In the genomic region with DNA sequence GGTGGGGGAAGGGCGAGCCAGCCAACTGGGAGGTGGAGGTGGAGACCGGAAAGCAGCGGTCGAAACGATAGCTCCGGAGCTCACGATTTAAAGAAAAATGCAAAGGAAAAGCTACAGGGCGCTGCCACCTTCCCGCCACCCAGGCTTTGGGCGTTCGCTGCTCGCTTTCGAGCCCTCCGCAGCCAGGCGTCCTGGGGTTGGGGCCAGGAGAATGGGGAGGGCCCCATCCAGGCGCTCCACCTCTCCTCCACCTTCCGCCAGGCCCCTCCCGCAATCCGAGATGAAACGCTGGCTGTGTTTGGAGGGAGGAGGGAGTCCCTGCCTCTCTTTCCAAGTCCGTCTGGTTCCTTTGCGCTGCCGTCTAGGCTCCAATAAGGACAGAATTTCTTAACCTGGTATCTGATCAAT, we compare ENCODE assay signal across 8 cellular contexts. TPM values are rescaled to one million over a fixed set of nuclear protein-coding genes. Genes with fewer than 3 reads are reported as not detected.
DNase-seq lines count a peak whose midpoint lies in the region; ATAC-seq, FAIRE-seq and TF ChIP-seq lines count a peak whose summit lies in the region.

No MANE protein-coding gene starts in this region.

- intact Hi-C loops in kidney (cut with DNase I) = loop anchor here (10.0 kb wide), 1 partner anchor 183 kb away; no protein-coding TSS in a partner anchor

- FAIRE-seq in kidney (lab: Jason Lieb, UNC) = no peak
- no peak for FAIRE-seq in small intestine (lab: Jason Lieb, UNC)

- TF ChIP-seq CTCF in brain microvascular endothelial cell (IDR thresholded peaks at IDR 0.05; ENCODE audit: low read depth, low read length, missing control alignments) (no peak), kidney (IDR thresholded peaks at IDR 0.05; ENCODE audit: borderline replicate concordance, extremely low read depth, insufficient read depth) (no peak)

- H3K36me3 ChIP-seq in brain microvascular endothelial cell (replicated peaks) (no peaks in the 10 kb centered on the region), kidney (ENCODE audit: control insufficient read depth in 1 of 2, insufficient read depth in 2 of 2, low read length in 2 of 2) (no peaks in the 10 kb centered on the region), small intestine (ENCODE audit: control insufficient read depth in 2 of 2, insufficient read depth in 2 of 2, low read length in 2 of 2) (no peaks in the 10 kb centered on the region)

- in situ Hi-C loops in brain microvascular endothelial cell (cut with HindIII; ENCODE audit: low pct_ligation_motif_present, low sequenced_read_pairs) = no loop called here

- H3K27ac ChIP-seq in brain microvascular endothelial cell (no peak overlapping the region), kidney (ENCODE audit: low read depth in 2 of 2, low read length in 2 of 2) (peak overlapping the region; percentile 74 to 80), small intestine (ENCODE audit: low read depth in 1 of 2, low read length in 1 of 2) (peak overlapping the region; percentile 69 to 77)

- DNase-seq in activated CD4-positive, alpha-beta T cell treated with anti-CD3 and anti-CD28 coated beads, Interleukin-2, amount 10 ng/mL, durations not matched to agents 7 days and 5 days = no peak
- no peak for DNase-seq in activated CD4-positive, alpha-beta T cell treated with anti-CD3 and anti-CD28 coated beads, Interleukin-2, amount 50 U/mL, for 4 hours
- peak; percentile 44 for DNase-seq in NCI-H82 treated with DMSO at 0.1 percent for 48 hours (lab: John Stamatoyannopoulos, UW; ENCODE audit: unreplicated experiment)
- DNase-seq in brain microvascular endothelial cell = no peak
- peak; percentile 88 for DNase-seq in kidney
- DNase-seq in small intestine = peak; percentile 79

- no peaks in the 10 kb centered on the region for H3K36me3 Mint-ChIP-seq in activated CD4-positive, alpha-beta T cell treated with anti-CD3 and anti-CD28 coated beads, Interleukin-2, amount 10 ng/mL, durations not matched to agents 7 days and 5 days (ENCODE audit: low read depth)

- H3K4me3 Mint-ChIP-seq in activated CD4-positive, alpha-beta T cell treated with anti-CD3 and anti-CD28 coated beads, Interleukin-2, amount 10 ng/mL, durations not matched to agents 7 days and 5 days = peak overlapping the region; percentile 80

- ATAC-seq in HG03139 (IDR thresholded peaks at IDR 0.05; ENCODE audit: unreplicated experiment) (peak; percentile 16), HG03378 (IDR thresholded peaks at IDR 0.05; ENCODE audit: unreplicated experiment) (no peak)

- CTCF ChIA-PET in activated CD4-positive, alpha-beta T cell treated with anti-CD3 and anti-CD28 coated beads, Interleukin-2, amount 10 ng/mL, durations not matched to agents 7 days and 5 days (lab: Charles Lee) = interaction anchor here (0.6 to 5.3 kb wide), 14 partner anchors 12 to 370 kb away, joined by 3 to 46 read pairs (median 4); no protein-coding TSS in a partner anchor

- H3K27me3 ChIP-seq in brain microvascular endothelial cell (replicated peaks) (no peaks in the 10 kb centered on the region), small intestine (ENCODE audit: control insufficient read depth in 2 of 2, insufficient read depth in 2 of 2, low read length in 2 of 2) (peaks cover 2 to 4% of the 10 kb centered on the region in 2 donors)

- H3K9me3 ChIP-seq in kidney (ENCODE audit: control insufficient read depth in 1 of 2, low read length in 2 of 2) (no peaks in the 10 kb centered on the region), small intestine (ENCODE audit: control insufficient read depth, low read depth) (no peaks in the 10 kb centered on the region)

- peak overlapping the region; percentile 53 for H3K4me3 ChIP-seq in brain microvascular endothelial cell (ENCODE audit: low read depth, low read length)
- peak overlapping the region; percentile 78 to 86 for H3K4me3 ChIP-seq in kidney (ENCODE audit: low read length in 2 of 2)
- H3K4me3 ChIP-seq in small intestine (ENCODE audit: low read depth in 1 of 2, low read length in 2 of 2) = peak overlapping the region in 1 of 2 donors; percentile 55

- POLR2A ChIA-PET in activated CD4-positive, alpha-beta T cell treated with anti-CD3 and anti-CD28 coated beads, Interleukin-2, amount 10 ng/mL, durations not matched to agents 7 days and 5 days (lab: Charles Lee) = interaction anchor here (0.7 kb wide), 1 partner anchor 103 kb away, joined by 3 read pairs; no protein-coding TSS in a partner anchor

- H3K27me3 Mint-ChIP-seq in activated CD4-positive, alpha-beta T cell treated with anti-CD3 and anti-CD28 coated beads, Interleukin-2, amount 10 ng/mL, durations not matched to agents 7 days and 5 days = peaks cover 47% of the 10 kb centered on the region

- H3K4me1 Mint-ChIP-seq in activated CD4-positive, alpha-beta T cell treated with anti-CD3 and anti-CD28 coated beads, Interleukin-2, amount 10 ng/mL, durations not matched to agents 7 days and 5 days = peaks cover 18% of the 10 kb centered on the region

- H3K9ac ChIP-seq in kidney (ENCODE audit: low read length in 2 of 2) = peak overlapping the region in 1 of 2 donors; percentile 82

- H3K4me1 ChIP-seq in kidney (ENCODE audit: control insufficient read depth in 1 of 2, insufficient read depth in 1 of 2, low read depth in 1 of 2, low read length in 2 of 2) (peaks cover 4 to 29% of the 10 kb centered on the region in 2 donors), small intestine (ENCODE audit: control insufficient read depth in 2 of 2, insufficient read depth in 1 of 2, low read depth in 1 of 2, low read length in 1 of 2) (peaks cover 3 to 4% of the 10 kb centered on the region in 2 donors)

- H3K9me3 Mint-ChIP-seq in activated CD4-positive, alpha-beta T cell treated with anti-CD3 and anti-CD28 coated beads, Interleukin-2, amount 10 ng/mL, durations not matched to agents 7 days and 5 days = no peaks in the 10 kb centered on the region

- 0 to 1% (median 0%) methylated on average over 22 to 23 of the region's 23 CpGs for WGBS in small intestine, 3 donors

- H3K27ac Mint-ChIP-seq in activated CD4-positive, alpha-beta T cell treated with anti-CD3 and anti-CD28 coated beads, Interleukin-2, amount 10 ng/mL, durations not matched to agents 7 days and 5 days = peak overlapping the region; percentile 82

RNA-seq across cellular contexts. Expression of a gene that starts 0.5 kb away (rescaled TPM):
- total RNA-seq in activated CD4-positive, alpha-beta T cell treated with anti-CD3 and anti-CD28 coated beads, Interleukin-2, amount 10 ng/mL, durations not matched to agents 7 days and 5 days = under 1 TPM; 0.55 to 0.65 TPM
- 22.1 TPM for total RNA-seq in kidney
- polyA plus RNA-seq in kidney (ENCODE audit: insufficient read depth, low read depth, low replicate concordance) = 7.6 TPM
- polyA plus RNA-seq in small intestine = 10 to 100 TPM in 2 of 3 donors, 1 to 10 TPM in 1; 5.9 to 25.1 (median 21.0) TPM

Comparison
In these comparisons a context has a peak if more than half of its experiments do, and no peak if none do; other contexts are left out.
1. DNase-seq: peak in NCI-H82 treated with DMSO at 0.1 percent for 48 hours (single experiment), kidney (single experiment) and small intestine (single experiment); none in activated CD4-positive, alpha-beta T cell treated with anti-CD3 and anti-CD28 coated beads, Interleukin-2, amount 10 ng/mL, durations not matched to agents 7 days and 5 days (single experiment), activated CD4-positive, alpha-beta T cell treated with anti-CD3 and anti-CD28 coated beads, Interleukin-2, amount 50 U/mL, for 4 hours (0 of 2) and brain microvascular endothelial cell (single experiment).
2. RNA of a gene that starts 0.5 kb away (total RNA-seq): 22.1 TPM in kidney (single experiment); 0.55 to 0.65 TPM in activated CD4-positive, alpha-beta T cell treated with anti-CD3 and anti-CD28 coated beads, Interleukin-2, amount 10 ng/mL, durations not matched to agents 7 days and 5 days; every median in the first group is over 10 times any median in the second.